ENCODE assay signal across 21 cellular contexts in the genomic region with DNA sequence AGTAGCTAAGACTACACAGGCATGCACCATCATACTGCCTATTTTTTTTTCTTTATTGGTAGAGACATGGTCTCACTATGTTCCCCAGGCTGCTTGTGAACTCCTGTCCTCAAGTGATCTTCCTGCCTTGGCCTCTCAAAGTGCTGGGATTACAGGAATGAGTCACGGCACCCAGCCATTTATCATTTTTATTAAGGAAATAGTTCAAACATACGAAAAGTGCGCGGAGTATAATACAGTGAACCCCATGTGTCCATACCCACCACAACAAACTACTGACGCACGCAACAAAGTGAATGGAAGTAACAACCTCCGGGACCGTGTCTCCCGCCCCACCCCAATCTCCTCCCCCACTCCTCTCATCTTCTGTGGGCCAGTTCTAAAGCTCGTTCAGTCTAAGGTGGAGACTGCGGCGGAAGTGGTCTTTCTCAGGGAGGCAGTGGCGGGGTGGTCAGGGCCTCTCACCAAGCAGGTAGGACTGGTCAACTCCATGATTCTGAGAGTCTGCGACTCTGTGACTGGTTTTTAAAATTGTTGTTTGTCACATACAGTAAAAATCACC. TPM values are rescaled to one million over a fixed set of nuclear protein-coding genes. Genes with fewer than 3 reads are reported as not detected.
DNase-seq lines count a peak whose midpoint lies in the region; ATAC-seq and TF ChIP-seq lines count a peak whose summit lies in the region.
"Had no signal": no experiment of that assay in that cellular context is flagged by ENCODE, and none has a peak within 500 bp of the region (broad histone marks: within the 10 kb centered on the region; RNA-seq: fewer than 3 reads in every experiment).

No MANE protein-coding gene starts in this region.

- DNase-seq in EL (peak; percentile 55), LHCN-M2 (ENCODE audit: low read depth) (peak; percentile 17), cardiac fibroblast (ENCODE audit: low read depth in 2 of 2) (peak; percentile 11 to 18), stromal cell of bone marrow (ENCODE audit: low read depth) (peak; percentile 13), 8988T (no peak)
- DNase-seq in stimulated activated naive CD4-positive, alpha-beta T cell treated with Interleukin-2 at 50 U/mL for 16 hours (lab: John Stamatoyannopoulos, UW): no peak
- DNase-seq: activated CD4-positive, alpha-beta T cell treated with anti-CD3 and anti-CD28 coated beads, Interleukin-2, amount 50 U/mL, for 4 hours; activated T-cell treated with anti-CD3 and anti-CD28 coated beads for 4 hours; amygdala; endodermal cell; NCI-H1436 treated with DMSO at 0.1 percent for 48 hours; NCI-H82; Peyer's patch; stimulated activated CD8-positive, alpha-beta memory T cell treated with anti-CD3 and anti-CD28 coated beads, Interleukin-4, amount 100 ng/mL, for 48 hours had no signal

- H3K4me3 ChIP-seq in cardiac fibroblast (replicated peaks in 1 of 2; ENCODE audit: low read depth in 2 of 2, low read length in 2 of 2): no peak overlapping the region
- H3K4me3 ChIP-seq: BLaER1 treated with 17β-estradiol and CSF1 and Interleukin-3, amounts not matched to agents 10 nM and 100 nM; HAP-1; Peyer's patch; smooth muscle cell had no signal

- no peak for TF ChIP-seq CTCF in cardiac fibroblast (IDR thresholded peaks at IDR 0.05; ENCODE audit: low read depth, low read length)

- no peak for ATAC-seq in HG02571 (IDR thresholded peaks at IDR 0.05; ENCODE audit: unreplicated experiment)
- ATAC-seq: foreskin keratinocyte had no signal

RNA-seq across cellular contexts. Expression of gene DNAJB8, which starts 42.1 kb away (rescaled TPM):
- total RNA-seq in LHCN-M2 (2014; rRNA removed): not detected in 2 replicates
- polyA plus RNA-seq in LHCN-M2 (2012): not detected
- total RNA-seq: cerebellum, endodermal cell, foreskin keratinocyte, Peyer's patch, posterior vena cava, smooth muscle cell had no signal
- polyA plus RNA-seq: foreskin keratinocyte, smooth muscle cell had no signal

Comparison
In these comparisons a context has a peak if more than half of its experiments do, and no peak if none do; other contexts are left out.
1. DNase-seq: peak in EL (single experiment), LHCN-M2 (single experiment), cardiac fibroblast (2 of 2) and stromal cell of bone marrow (single experiment); none in 8988T (single experiment) and stimulated activated naive CD4-positive, alpha-beta T cell treated with Interleukin-2 at 50 U/mL for 16 hours (single experiment).